In genomic region chr11:406796-407650, GRCh38 we compare ENCODE assay signal across 1 cellular context.
TF ChIP-seq lines count a peak whose summit lies in the region.

No MANE protein-coding gene starts in this region.

TF ChIP-seq in SK-N-SH, 30 proteins besides CTCF, POLR2A, EP300 and RAD21 (continued from another document):
- TF ChIP-seq REST (IDR thresholded peaks at IDR 0.05; ENCODE audit: low read depth, low read length) (no peak), GATA2 (CRISPR knock-in tag; IDR thresholded peaks at IDR 0.05) (no peak)
